10 cellular contexts compared by ENCODE assay signal in the genomic region with DNA sequence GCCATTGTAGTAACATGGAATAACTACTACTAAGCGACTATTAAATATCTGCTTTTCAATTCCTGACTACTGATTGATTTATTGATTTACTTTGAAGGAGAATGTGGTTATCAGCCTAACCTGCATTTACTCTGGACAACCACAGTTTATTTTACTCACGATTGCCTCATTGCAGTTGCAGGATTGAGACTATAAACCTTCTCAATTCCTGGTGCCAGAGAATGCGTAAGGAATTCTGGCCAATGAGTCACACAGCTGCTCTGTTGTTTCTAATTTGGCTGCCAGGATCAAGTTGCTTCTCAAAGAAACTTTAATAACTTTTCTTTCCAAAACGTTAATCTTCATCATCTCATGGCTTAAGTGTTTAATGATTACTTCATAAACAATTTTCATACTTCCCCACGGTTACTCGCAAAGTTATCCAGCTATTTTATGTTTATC. TPM values are rescaled to one million over a fixed set of nuclear protein-coding genes. Genes with fewer than 3 reads are reported as not detected.
DNase-seq lines count a peak whose midpoint lies in the region; ATAC-seq and TF ChIP-seq lines count a peak whose summit lies in the region.
"Had no signal": no experiment of that assay in that cellular context is flagged by ENCODE, and none has a peak within 500 bp of the region (broad histone marks: within the 10 kb centered on the region; RNA-seq: fewer than 3 reads in every experiment).

No MANE protein-coding gene starts in this region.

- no peaks in the 10 kb centered on the region for H3K36me3 ChIP-seq in HEK293 (ENCODE audit: control insufficient read depth in 2 of 2, insufficient read depth in 1 of 2, low read length in 2 of 2)
- no peaks in the 10 kb centered on the region for H3K36me3 ChIP-seq in hepatocyte (replicated peaks; ENCODE audit: insufficient read depth, low read depth)
- H3K36me3 ChIP-seq in endodermal cell (ENCODE audit: control insufficient read depth, insufficient read depth, low read length), result no peaks in the 10 kb centered on the region

- POLR2A ChIA-PET in HEK293 (lab: Yijun Ruan, JAX), result no interaction called here
- POLR2A ChIA-PET in naive thymus-derived CD8-positive, alpha-beta T cell (lab: Charles Lee), result no interaction called here

- H3K4me3 ChIP-seq in HEK293 (ENCODE audit: low read depth, low read length) (no peak overlapping the region), astrocyte of the spinal cord (ENCODE audit: low read depth, low read length) (no peak overlapping the region), hepatocyte (no peak overlapping the region), endodermal cell (ENCODE audit: low read length) (no peak overlapping the region)

- H3K9me3 ChIP-seq in HEK293 (ENCODE audit: control insufficient read depth, insufficient read depth, low read depth, low read length) (no peaks in the 10 kb centered on the region), hepatocyte (ENCODE audit: low read depth) (no peaks in the 10 kb centered on the region), endodermal cell (ENCODE audit: control insufficient read depth, low read length) (peaks cover 20% of the 10 kb centered on the region)

- H3K9ac ChIP-seq in endodermal cell (ENCODE audit: extremely low read depth, low read length, poor library complexity, severe bottlenecking), result no peak overlapping the region

- peaks cover 40% of the 10 kb centered on the region for H3K4me1 Mint-ChIP-seq in endodermal cell
- no peaks in the 10 kb centered on the region for H3K4me1 Mint-ChIP-seq in naive thymus-derived CD8-positive, alpha-beta T cell

- H3K4me3 Mint-ChIP-seq in endodermal cell, result no peak overlapping the region
- no peak overlapping the region for H3K4me3 Mint-ChIP-seq in naive thymus-derived CD8-positive, alpha-beta T cell
- H3K4me3 Mint-ChIP-seq: activated CD4-positive, alpha-beta memory T cell treated with anti-CD3 and anti-CD28 coated beads for 36 hours had no signal

- peaks cover 14% of the 10 kb centered on the region for H3K9me3 Mint-ChIP-seq in endodermal cell
- peaks cover 0 to 18% (median 2%) of the 10 kb centered on the region in 9 donors for H3K9me3 Mint-ChIP-seq in naive thymus-derived CD8-positive, alpha-beta T cell

- no peaks in the 10 kb centered on the region for H3K9me2 ChIP-seq in hepatocyte (replicated peaks; ENCODE audit: insufficient read depth)

- no peaks in the 10 kb centered on the region for H3K79me2 ChIP-seq in hepatocyte

- no peak for TF ChIP-seq CTCF in HEK293 (tag by site-specific recombination; IDR thresholded peaks at IDR 0.05)
- TF ChIP-seq CTCF in astrocyte of the spinal cord (IDR thresholded peaks at IDR 0.05; ENCODE audit: low read depth, low read length), result no peak
- no peak for TF ChIP-seq CTCF in hepatocyte (IDR thresholded peaks at IDR 0.05; ENCODE audit: poor library complexity)
- TF ChIP-seq CTCF in endodermal cell (conservative IDR thresholded peaks at IDR 0.05), result no peak

- in situ Hi-C loops in astrocyte of the spinal cord (cut with HindIII; ENCODE audit: low sequenced_read_pairs), result no loop called here

- no peak overlapping the region for H2AFZ ChIP-seq in hepatocyte

- no peak for ATAC-seq in HG02981 (IDR thresholded peaks at IDR 0.05; ENCODE audit: unreplicated experiment)
- ATAC-seq in naive thymus-derived CD8-positive, alpha-beta T cell, result no peak

- CTCF ChIA-PET in HEK293 (lab: Yijun Ruan, JAX), result interaction anchor here (0.7 kb wide), 1 partner anchor 111 kb away, joined by 4 read pairs; no protein-coding TSS in a partner anchor

- peak; percentile 92 for DNase-seq in astrocyte of the spinal cord (ENCODE audit: low read depth, low spot score)
- DNase-seq in hepatocyte (ENCODE audit: low spot score), result peak; percentile 60
- DNase-seq in smooth muscle cell of the brain vasculature (ENCODE audit: low read depth, low spot score), result peak; percentile 39
- no peak for DNase-seq in endodermal cell
- DNase-seq in medulla oblongata (ENCODE audit: extremely low spot score), result no peak
- DNase-seq in naive thymus-derived CD8-positive, alpha-beta T cell, result no peak
- DNase-seq: activated CD4-positive, alpha-beta memory T cell treated with anti-CD3 and anti-CD28 coated beads for 36 hours; central memory CD4-positive, alpha-beta T cell had no signal

- H3K4me2 ChIP-seq in hepatocyte, result peak overlapping the region; percentile 2

- WGBS in hepatocyte (ENCODE audit: low lambda C conversion rate, missing lambda C conversion rate), result 22% methylated on average over 6 of the region's 6 CpGs
- WGBS in endodermal cell (ENCODE audit: insufficient coverage in 1 of 2, insufficient read length in 1 of 2), 2 experiments, result 44 to 62% methylated on average over 2 to 5 of the region's 6 CpGs

- H3K27ac ChIP-seq in HEK293 (ENCODE audit: extremely low read depth, low read depth, low read length) (no peak overlapping the region), hepatocyte (peak overlapping the region; percentile 20), endodermal cell (ENCODE audit: low read depth, low read length) (no peak overlapping the region)

- no peak overlapping the region for H3K27ac Mint-ChIP-seq in endodermal cell
- no peak overlapping the region for H3K27ac Mint-ChIP-seq in naive thymus-derived CD8-positive, alpha-beta T cell
- H3K27ac Mint-ChIP-seq: activated CD4-positive, alpha-beta memory T cell treated with anti-CD3 and anti-CD28 coated beads for 36 hours had no signal

- peaks cover 6% of the 10 kb centered on the region for H3K4me1 ChIP-seq in HEK293 (ENCODE audit: control insufficient read depth, insufficient read depth, low read length)
- H3K4me1 ChIP-seq in hepatocyte (ENCODE audit: insufficient read depth), result peaks cover 14% of the 10 kb centered on the region
- H3K4me1 ChIP-seq in endodermal cell (ENCODE audit: control insufficient read depth, insufficient read depth, low read length), result peaks cover 2% of the 10 kb centered on the region

- H3K27me3 ChIP-seq in hepatocyte (no peaks in the 10 kb centered on the region), endodermal cell (ENCODE audit: control insufficient read depth, insufficient read depth, low read length, poor library complexity, severe bottlenecking) (no peaks in the 10 kb centered on the region)

- no peaks in the 10 kb centered on the region for H4K20me1 ChIP-seq in hepatocyte (ENCODE audit: insufficient read depth, poor library complexity, severe bottlenecking)

- H3K27me3 Mint-ChIP-seq in endodermal cell (ENCODE audit: insufficient read depth), result no peaks in the 10 kb centered on the region
- peaks cover 0 to 17% (median 3%) of the 10 kb centered on the region in 5 donors for H3K27me3 Mint-ChIP-seq in naive thymus-derived CD8-positive, alpha-beta T cell

- H3K36me3 Mint-ChIP-seq in endodermal cell (ENCODE audit: low read depth), result peaks cover 6% of the 10 kb centered on the region
- H3K36me3 Mint-ChIP-seq in naive thymus-derived CD8-positive, alpha-beta T cell, result no peaks in the 10 kb centered on the region
- H3K36me3 Mint-ChIP-seq: activated CD4-positive, alpha-beta memory T cell treated with anti-CD3 and anti-CD28 coated beads for 36 hours had no signal

TF ChIP-seq in HEK293, 187 proteins besides CTCF, POLR2A, EP300 and RAD21 (continues in another document):
- TF ChIP-seq ZNF548 (tag by site-specific recombination; IDR thresholded peaks at IDR 0.05) (no peak), ZNF843 (tag by site-specific recombination; IDR thresholded peaks at IDR 0.05) (peak; percentile 67; the same call in 1 of the 2 replicates), ZSCAN16 (tag by site-specific recombination; IDR thresholded peaks at IDR 0.05) (no peak), ZNF2 (tag by site-specific recombination; IDR thresholded peaks at IDR 0.05) (0 out of 2 replicates have a peak, but pooled peaks have one; percentile 45), ZNF660 (tag by site-specific recombination; IDR thresholded peaks at IDR 0.05) (peak; percentile 72; the same call in 1 of the 2 replicates)
- TF ChIP-seq, protein P1, sequence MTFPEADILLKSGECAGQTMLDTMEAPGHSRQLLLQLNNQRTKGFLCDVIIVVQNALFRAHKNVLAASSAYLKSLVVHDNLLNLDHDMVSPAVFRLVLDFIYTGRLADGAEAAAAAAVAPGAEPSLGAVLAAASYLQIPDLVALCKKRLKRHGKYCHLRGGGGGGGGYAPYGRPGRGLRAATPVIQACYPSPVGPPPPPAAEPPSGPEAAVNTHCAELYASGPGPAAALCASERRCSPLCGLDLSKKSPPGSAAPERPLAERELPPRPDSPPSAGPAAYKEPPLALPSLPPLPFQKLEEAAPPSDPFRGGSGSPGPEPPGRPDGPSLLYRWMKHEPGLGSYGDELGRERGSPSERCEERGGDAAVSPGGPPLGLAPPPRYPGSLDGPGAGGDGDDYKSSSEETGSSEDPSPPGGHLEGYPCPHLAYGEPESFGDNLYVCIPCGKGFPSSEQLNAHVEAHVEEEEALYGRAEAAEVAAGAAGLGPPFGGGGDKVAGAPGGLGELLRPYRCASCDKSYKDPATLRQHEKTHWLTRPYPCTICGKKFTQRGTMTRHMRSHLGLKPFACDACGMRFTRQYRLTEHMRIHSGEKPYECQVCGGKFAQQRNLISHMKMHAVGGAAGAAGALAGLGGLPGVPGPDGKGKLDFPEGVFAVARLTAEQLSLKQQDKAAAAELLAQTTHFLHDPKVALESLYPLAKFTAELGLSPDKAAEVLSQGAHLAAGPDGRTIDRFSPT (tag by site-specific recombination; IDR thresholded peaks at IDR 0.05), result peak; percentile 42; the same call in 1 of the 2 replicates

RNA-seq across cellular contexts. Expression of a gene that starts 13.1 kb away (rescaled TPM):
- total RNA-seq in hepatocyte, result 13.1 and 14.0 TPM in 2 replicates
- polyA plus RNA-seq in hepatocyte, result 2.8 and 6.8 TPM in 2 replicates
- total RNA-seq in endodermal cell, result 10 to 100 TPM; 31.6 to 71.0 TPM
- 5.2 TPM for polyA plus RNA-seq in endodermal cell (2013, experiment 1 of 2)
- polyA plus RNA-seq in endodermal cell (2013, experiment 2 of 2), result 5.7 TPM
- not detected for total RNA-seq in naive thymus-derived CD8-positive, alpha-beta T cell
- not detected for polyA plus RNA-seq in naive thymus-derived CD8-positive, alpha-beta T cell

Comparison
In these comparisons a context has a peak if more than half of its experiments do, and no peak if none do; other contexts are left out.
1. DNase-seq: peak in astrocyte of the spinal cord (single experiment), hepatocyte (single experiment) and smooth muscle cell of the brain vasculature (single experiment); none in endodermal cell (single experiment), medulla oblongata (single experiment) and naive thymus-derived CD8-positive, alpha-beta T cell (0 of 10).
2. RNA of a gene that starts 13.1 kb away (total RNA-seq): 31.6 to 71.0 TPM in endodermal cell and 13.1 to 14.0 TPM in hepatocyte; not detected in naive thymus-derived CD8-positive, alpha-beta T cell; every median in the first group is over 10 times any median in the second.